Comparison of ENCODE assay signal across 3 cellular contexts in the genomic region with DNA sequence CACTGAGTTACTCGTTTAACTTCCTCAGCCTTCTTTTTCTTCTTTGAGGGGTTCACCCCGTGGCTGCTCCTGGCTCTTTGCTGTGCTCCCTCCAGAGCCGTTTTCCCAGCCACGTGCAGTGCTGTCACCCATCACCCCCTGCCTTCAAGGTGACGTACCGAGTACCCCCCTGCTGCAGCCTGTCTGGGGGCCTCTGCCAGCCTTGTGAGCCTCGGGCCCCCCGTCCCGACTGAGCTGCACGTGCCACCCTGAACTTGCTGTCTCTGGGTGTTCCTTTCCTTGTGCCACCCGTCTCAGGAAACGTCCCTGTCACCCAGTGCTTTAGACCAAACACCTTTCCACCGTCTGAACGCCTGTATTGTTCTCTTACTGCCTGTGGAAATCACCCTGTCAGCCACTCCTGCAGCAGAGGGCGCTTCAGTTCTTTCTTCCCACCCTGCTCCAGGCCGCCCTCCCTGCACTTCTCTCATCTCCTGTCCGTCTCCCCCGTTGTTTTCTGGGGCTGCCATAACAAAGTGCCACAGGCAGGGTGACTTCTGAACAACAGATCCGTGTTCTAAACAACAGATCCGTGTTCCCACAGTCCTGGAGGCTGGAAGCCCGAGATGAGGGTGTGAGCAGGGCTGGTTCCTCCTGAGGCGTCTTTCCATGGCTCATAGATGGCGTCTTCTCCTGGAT.
TF ChIP-seq lines count a peak whose summit lies in the region.

No MANE protein-coding gene starts in this region.

TF ChIP-seq in SK-N-SH, 30 proteins besides CTCF, POLR2A, EP300 and RAD21:
- TF ChIP-seq, protein P1, sequence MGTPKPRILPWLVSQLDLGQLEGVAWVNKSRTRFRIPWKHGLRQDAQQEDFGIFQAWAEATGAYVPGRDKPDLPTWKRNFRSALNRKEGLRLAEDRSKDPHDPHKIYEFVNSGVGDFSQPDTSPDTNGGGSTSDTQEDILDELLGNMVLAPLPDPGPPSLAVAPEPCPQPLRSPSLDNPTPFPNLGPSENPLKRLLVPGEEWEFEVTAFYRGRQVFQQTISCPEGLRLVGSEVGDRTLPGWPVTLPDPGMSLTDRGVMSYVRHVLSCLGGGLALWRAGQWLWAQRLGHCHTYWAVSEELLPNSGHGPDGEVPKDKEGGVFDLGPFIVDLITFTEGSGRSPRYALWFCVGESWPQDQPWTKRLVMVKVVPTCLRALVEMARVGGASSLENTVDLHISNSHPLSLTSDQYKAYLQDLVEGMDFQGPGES (IDR thresholded peaks at IDR 0.05; ENCODE audit: low read depth, low read length) = no peak
- TF ChIP-seq YY1 (IDR thresholded peaks at IDR 0.05; ENCODE audit: low read depth) (no peak), NRF1 (IDR thresholded peaks at IDR 0.05; ENCODE audit: low read depth, low read length) (no peak), TEAD4 (IDR thresholded peaks at IDR 0.05; ENCODE audit: borderline replicate concordance, insufficient read depth) (no peak), JUND (IDR thresholded peaks at IDR 0.05) (no peak), NFIC (IDR thresholded peaks at IDR 0.05; ENCODE audit: borderline replicate concordance) (no peak), MEF2A (IDR thresholded peaks at IDR 0.05; ENCODE audit: borderline replicate concordance, low read depth) (no peak), SIN3A (IDR thresholded peaks at IDR 0.05; ENCODE audit: borderline replicate concordance, low read depth, low read length) (no peak), RXRA (IDR thresholded peaks at IDR 0.05; ENCODE audit: borderline replicate concordance, low read depth) (no peak), GABPA (IDR thresholded peaks at IDR 0.05; ENCODE audit: low read depth) (no peak), MXI1 (IDR thresholded peaks at IDR 0.05; ENCODE audit: low read depth, low read length) (no peak), TCF12 (IDR thresholded peaks at IDR 0.05) (no peak)

TF ChIP-seq in SK-N-SH treated with all-trans-retinoic acid at 6 μM for 48 hours, 23 proteins besides CTCF, POLR2A, EP300 and RAD21:
- TF ChIP-seq ZC3H10 (CRISPR knock-in tag; IDR thresholded peaks at IDR 0.05) (no peak), ESRRG (CRISPR knock-in tag; IDR thresholded peaks at IDR 0.05) (no peak), ZFP3 (CRISPR knock-in tag; IDR thresholded peaks at IDR 0.05) (no peak)
- TF ChIP-seq, protein P2, sequence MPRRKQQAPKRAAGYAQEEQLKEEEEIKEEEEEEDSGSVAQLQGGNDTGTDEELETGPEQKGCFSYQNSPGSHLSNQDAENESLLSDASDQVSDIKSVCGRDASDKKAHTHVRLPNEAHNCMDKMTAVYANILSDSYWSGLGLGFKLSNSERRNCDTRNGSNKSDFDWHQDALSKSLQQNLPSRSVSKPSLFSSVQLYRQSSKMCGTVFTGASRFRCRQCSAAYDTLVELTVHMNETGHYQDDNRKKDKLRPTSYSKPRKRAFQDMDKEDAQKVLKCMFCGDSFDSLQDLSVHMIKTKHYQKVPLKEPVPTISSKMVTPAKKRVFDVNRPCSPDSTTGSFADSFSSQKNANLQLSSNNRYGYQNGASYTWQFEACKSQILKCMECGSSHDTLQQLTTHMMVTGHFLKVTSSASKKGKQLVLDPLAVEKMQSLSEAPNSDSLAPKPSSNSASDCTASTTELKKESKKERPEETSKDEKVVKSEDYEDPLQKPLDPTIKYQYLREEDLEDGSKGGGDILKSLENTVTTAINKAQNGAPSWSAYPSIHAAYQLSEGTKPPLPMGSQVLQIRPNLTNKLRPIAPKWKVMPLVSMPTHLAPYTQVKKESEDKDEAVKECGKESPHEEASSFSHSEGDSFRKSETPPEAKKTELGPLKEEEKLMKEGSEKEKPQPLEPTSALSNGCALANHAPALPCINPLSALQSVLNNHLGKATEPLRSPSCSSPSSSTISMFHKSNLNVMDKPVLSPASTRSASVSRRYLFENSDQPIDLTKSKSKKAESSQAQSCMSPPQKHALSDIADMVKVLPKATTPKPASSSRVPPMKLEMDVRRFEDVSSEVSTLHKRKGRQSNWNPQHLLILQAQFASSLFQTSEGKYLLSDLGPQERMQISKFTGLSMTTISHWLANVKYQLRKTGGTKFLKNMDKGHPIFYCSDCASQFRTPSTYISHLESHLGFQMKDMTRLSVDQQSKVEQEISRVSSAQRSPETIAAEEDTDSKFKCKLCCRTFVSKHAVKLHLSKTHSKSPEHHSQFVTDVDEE (CRISPR knock-in tag; IDR thresholded peaks at IDR 0.05) = no peak
- TF ChIP-seq, protein P3, sequence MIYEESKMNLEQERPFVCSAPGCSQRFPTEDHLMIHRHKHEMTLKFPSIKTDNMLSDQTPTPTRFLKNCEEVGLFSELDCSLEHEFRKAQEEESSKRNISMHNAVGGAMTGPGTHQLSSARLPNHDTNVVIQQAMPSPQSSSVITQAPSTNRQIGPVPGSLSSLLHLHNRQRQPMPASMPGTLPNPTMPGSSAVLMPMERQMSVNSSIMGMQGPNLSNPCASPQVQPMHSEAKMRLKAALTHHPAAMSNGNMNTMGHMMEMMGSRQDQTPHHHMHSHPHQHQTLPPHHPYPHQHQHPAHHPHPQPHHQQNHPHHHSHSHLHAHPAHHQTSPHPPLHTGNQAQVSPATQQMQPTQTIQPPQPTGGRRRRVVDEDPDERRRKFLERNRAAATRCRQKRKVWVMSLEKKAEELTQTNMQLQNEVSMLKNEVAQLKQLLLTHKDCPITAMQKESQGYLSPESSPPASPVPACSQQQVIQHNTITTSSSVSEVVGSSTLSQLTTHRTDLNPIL (CRISPR knock-in tag; IDR thresholded peaks at IDR 0.05; ENCODE audit: low read depth) = no peak

TF ChIP-seq in IMR-90, 13 proteins besides CTCF, POLR2A, EP300 and RAD21 (continued from another document):
- TF ChIP-seq CEBPB (IDR thresholded peaks at IDR 0.05; ENCODE audit: low read depth, low read length) (no peak), RFX5 (IDR thresholded peaks at IDR 0.05; ENCODE audit: low read depth, low read length) (no peak), MAZ (IDR thresholded peaks at IDR 0.05; ENCODE audit: borderline replicate concordance, low read depth, low read length) (no peak), MXI1 (IDR thresholded peaks at IDR 0.05; ENCODE audit: borderline replicate concordance, low read depth, low read length) (no peak), RCOR1 (IDR thresholded peaks at IDR 0.05; ENCODE audit: insufficient replicate concordance, low read length) (no peak), SMC3 (IDR thresholded peaks at IDR 0.05; ENCODE audit: low read depth, low read length) (no peak), CHD1 (IDR thresholded peaks at IDR 0.05; ENCODE audit: low read depth, low read length) (no peak), FOS (IDR thresholded peaks at IDR 0.05; ENCODE audit: low read depth, low read length) (no peak)
- TF ChIP-seq, protein P4, sequence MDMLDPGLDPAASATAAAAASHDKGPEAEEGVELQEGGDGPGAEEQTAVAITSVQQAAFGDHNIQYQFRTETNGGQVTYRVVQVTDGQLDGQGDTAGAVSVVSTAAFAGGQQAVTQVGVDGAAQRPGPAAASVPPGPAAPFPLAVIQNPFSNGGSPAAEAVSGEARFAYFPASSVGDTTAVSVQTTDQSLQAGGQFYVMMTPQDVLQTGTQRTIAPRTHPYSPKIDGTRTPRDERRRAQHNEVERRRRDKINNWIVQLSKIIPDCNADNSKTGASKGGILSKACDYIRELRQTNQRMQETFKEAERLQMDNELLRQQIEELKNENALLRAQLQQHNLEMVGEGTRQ (IDR thresholded peaks at IDR 0.05; ENCODE audit: low read depth, low read length) = no peak
- TF ChIP-seq, protein P5, sequence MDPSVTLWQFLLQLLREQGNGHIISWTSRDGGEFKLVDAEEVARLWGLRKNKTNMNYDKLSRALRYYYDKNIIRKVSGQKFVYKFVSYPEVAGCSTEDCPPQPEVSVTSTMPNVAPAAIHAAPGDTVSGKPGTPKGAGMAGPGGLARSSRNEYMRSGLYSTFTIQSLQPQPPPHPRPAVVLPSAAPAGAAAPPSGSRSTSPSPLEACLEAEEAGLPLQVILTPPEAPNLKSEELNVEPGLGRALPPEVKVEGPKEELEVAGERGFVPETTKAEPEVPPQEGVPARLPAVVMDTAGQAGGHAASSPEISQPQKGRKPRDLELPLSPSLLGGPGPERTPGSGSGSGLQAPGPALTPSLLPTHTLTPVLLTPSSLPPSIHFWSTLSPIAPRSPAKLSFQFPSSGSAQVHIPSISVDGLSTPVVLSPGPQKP (IDR thresholded peaks at IDR 0.05; ENCODE audit: borderline replicate concordance, low read depth, low read length) = no peak
